Comparison of ENCODE assay signal across 16 cellular contexts in the genomic region with DNA sequence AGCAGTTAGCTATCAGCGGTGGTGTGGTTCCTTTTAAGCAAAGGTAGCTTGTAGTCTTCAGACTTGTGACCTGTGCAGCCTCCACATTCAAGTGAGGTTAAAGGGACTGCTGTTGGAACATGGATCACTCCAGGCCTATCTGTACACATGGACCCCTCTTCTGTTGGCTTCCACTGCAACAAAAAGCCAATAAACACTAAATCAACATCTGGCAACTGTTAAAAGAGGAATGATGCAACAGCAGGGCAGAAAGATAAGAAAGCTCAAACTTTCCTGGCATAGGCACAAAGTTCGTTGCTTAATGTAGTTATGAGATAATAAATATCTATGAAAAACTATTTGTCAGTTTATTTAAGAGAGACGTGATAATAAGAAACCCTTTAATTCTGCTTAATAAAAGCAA. TPM values are rescaled to one million over a fixed set of nuclear protein-coding genes. Genes with fewer than 3 reads are reported as not detected.
DNase-seq lines count a peak whose midpoint lies in the region; ATAC-seq and TF ChIP-seq lines count a peak whose summit lies in the region.
"Had no signal": no experiment of that assay in that cellular context is flagged by ENCODE, and none has a peak within 500 bp of the region (broad histone marks: within the 10 kb centered on the region; RNA-seq: fewer than 3 reads in every experiment).

No MANE protein-coding gene starts in this region.

- intact Hi-C loops in adrenal gland (cut with DNase I): no loop called here

- peak overlapping the region in 1 of 5 donors; percentile 55 for H3K27ac ChIP-seq in adrenal gland
- H3K27ac ChIP-seq: epithelial cell of prostate, gastrocnemius medialis, KMS-11, SJSA1, skin epidermis had no signal

- 22 to 45% (median 36%) methylated on average over 3 of the region's 3 CpGs for WGBS in adrenal gland, 4 donors

- H3K9me3 ChIP-seq in adrenal gland (replicated peaks in 1 of 3): no peaks in the 10 kb centered on the region
- H3K9me3 ChIP-seq: gastrocnemius medialis, SJSA1 had no signal

- peak; percentile 90 for DNase-seq in CMK (ENCODE audit: low read depth)
- peak; percentile 35 for DNase-seq in NB4 (ENCODE audit: low read depth)
- peak in 4 of 7 donors; percentile 27 to 57 (median 47) for DNase-seq in adrenal gland
- DNase-seq in left lobe of liver (ENCODE audit: low spot score): peak; percentile 70
- no peak for DNase-seq in retina
- DNase-seq in HCEC 1CT: no peak
- no peak for DNase-seq in SHP77 treated with DMSO at 0.1 percent for 48 hours (lab: John Stamatoyannopoulos, UW)
- DNase-seq: activated CD4-positive, alpha-beta T cell treated with anti-CD3 and anti-CD28 coated beads, Interleukin-2, amount 10 ng/mL, durations not matched to agents 24 days and 14 days; gastrocnemius medialis; NCI-H526 treated with DMSO at 0.1 percent for 48 hours; stimulated activated CD4-positive, alpha-beta T cell treated with anti-CD3 and anti-CD28 coated beads, Interleukin-4, amount 100 ng/mL, for 24 hours had no signal

- peak; percentile 63 for ATAC-seq in left lobe of liver
- ATAC-seq in HG02678 (IDR thresholded peaks at IDR 0.05; ENCODE audit: unreplicated experiment): no peak
- ATAC-seq: gastrocnemius medialis had no signal

- H3K36me3 ChIP-seq in adrenal gland (replicated peaks in 1 of 2): no peaks in the 10 kb centered on the region
- H3K36me3 ChIP-seq: gastrocnemius medialis had no signal

- H3K4me1 ChIP-seq in adrenal gland (replicated peaks in 1 of 2): peaks cover under 1 to 17% of the 10 kb centered on the region in 2 donors

- no peak for TF ChIP-seq CTCF in NB4 (IDR thresholded peaks at IDR 0.05; ENCODE audit: low read depth, low read length)
- TF ChIP-seq CTCF in adrenal gland (IDR thresholded peaks at IDR 0.05): no peak

- no peak for TF ChIP-seq POLR2A in NB4 (IDR thresholded peaks at IDR 0.05; ENCODE audit: extremely low read depth, insufficient read length)
- no peak for TF ChIP-seq POLR2A in adrenal gland (IDR thresholded peaks at IDR 0.05)

- no peaks in the 10 kb centered on the region for H3K27me3 ChIP-seq in adrenal gland
- H3K27me3 ChIP-seq: gastrocnemius medialis, SJSA1 had no signal

- H3K4me3 ChIP-seq in NB4 (ENCODE audit: low read depth, low read length): no peak overlapping the region
- no peak overlapping the region for H3K4me3 ChIP-seq in adrenal gland
- H3K4me3 ChIP-seq: gastrocnemius medialis, SJSA1, skin epidermis had no signal

RNA-seq across cellular contexts. Expression of a gene that starts 4.0 kb away (rescaled TPM):
- 10 to 100 TPM; 35.3 to 75.8 (median 55.7) TPM for total RNA-seq in adrenal gland
- polyA plus RNA-seq in adrenal gland: 10 to 100 TPM; 19.4 to 27.1 (median 22.3) TPM
- total RNA-seq in left lobe of liver: 15.9 TPM

Comparison
In these comparisons a context has a peak if more than half of its experiments do, and no peak if none do; other contexts are left out.
1. DNase-seq: peak in CMK (single experiment), NB4 (single experiment), adrenal gland (4 of 7) and left lobe of liver (single experiment); none in retina (single experiment), HCEC 1CT (single experiment) and SHP77 treated with DMSO at 0.1 percent for 48 hours (single experiment).